Comparison of ENCODE assay signal across 8 cellular contexts in the genomic region with DNA sequence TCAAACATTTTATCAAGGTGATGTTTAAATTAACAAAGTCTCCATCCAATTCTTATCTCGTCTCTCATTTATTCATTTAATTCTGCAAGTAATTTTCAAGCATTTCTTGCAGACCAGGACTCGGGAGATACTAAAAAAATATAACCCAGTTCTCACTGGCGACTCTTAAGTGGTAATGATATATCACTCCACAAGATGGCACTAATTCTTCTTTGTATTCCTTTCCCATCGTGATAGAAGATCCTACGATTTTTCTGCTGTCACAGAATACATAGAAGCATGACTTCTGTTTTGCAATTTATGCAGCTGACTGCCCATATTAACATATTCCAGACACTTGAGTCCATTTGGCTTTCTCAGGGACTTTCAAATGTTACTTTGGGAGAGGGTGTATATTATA.
DNase-seq lines count a peak whose midpoint lies in the region; ATAC-seq and TF ChIP-seq lines count a peak whose summit lies in the region.

No MANE protein-coding gene starts in this region.

- H3K36me3 Mint-ChIP-seq in nephron (ENCODE audit: low read depth), result no peaks in the 10 kb centered on the region
- H3K36me3 Mint-ChIP-seq in activated CD4-positive, alpha-beta memory T cell treated with anti-CD3 and anti-CD28 coated beads for 36 hours, result no peaks in the 10 kb centered on the region
- H3K36me3 Mint-ChIP-seq in activated naive CD4-positive, alpha-beta T cell treated with anti-CD3 and anti-CD28 coated beads, Interleukin-2, amount 10 ng/mL, durations not matched to agents 7 days and 5 days, result no peaks in the 10 kb centered on the region
- no peaks in the 10 kb centered on the region for H3K36me3 Mint-ChIP-seq in activated T-cell treated with anti-CD3 and anti-CD28 coated beads, Interleukin-2, amount 50 U/mL, for 4 hours (ENCODE audit: insufficient read depth)

- no peak overlapping the region for H3K4me3 Mint-ChIP-seq in nephron
- no peak overlapping the region for H3K4me3 Mint-ChIP-seq in activated CD4-positive, alpha-beta memory T cell treated with anti-CD3 and anti-CD28 coated beads for 36 hours
- no peak overlapping the region for H3K4me3 Mint-ChIP-seq in activated naive CD4-positive, alpha-beta T cell treated with anti-CD3 and anti-CD28 coated beads, Interleukin-2, amount 10 ng/mL, durations not matched to agents 7 days and 5 days
- H3K4me3 Mint-ChIP-seq in activated T-cell treated with anti-CD3 and anti-CD28 coated beads, Interleukin-2, amount 50 U/mL, for 4 hours, result no peak overlapping the region

- no peak overlapping the region for H3K27ac Mint-ChIP-seq in nephron
- H3K27ac Mint-ChIP-seq in activated CD4-positive, alpha-beta memory T cell treated with anti-CD3 and anti-CD28 coated beads for 36 hours, result no peak overlapping the region
- no peak overlapping the region for H3K27ac Mint-ChIP-seq in activated naive CD4-positive, alpha-beta T cell treated with anti-CD3 and anti-CD28 coated beads, Interleukin-2, amount 10 ng/mL, durations not matched to agents 7 days and 5 days

- no peak for ATAC-seq in activated T-cell treated with anti-CD3 and anti-CD28 coated beads, Interleukin-2, amount 50 U/mL, for 4 hours

- 3 to 5% methylated on average over 5 of the region's 5 CpGs for whole genome bisulfite sequencing in thyroid gland, 2 donors

- H3K36me3 ChIP-seq in breast epithelium, result no peaks in the 10 kb centered on the region
- no peaks in the 10 kb centered on the region for H3K36me3 ChIP-seq in thyroid gland

- CTCF ChIA-PET in GM10248 (lab: Yijun Ruan, JAX), result interaction anchor here (0.8 to 1.6 kb wide), 5 partner anchors 10 to 984 kb away, joined by 3 to 5 read pairs (median 3); no protein-coding TSS in a partner anchor
- CTCF ChIA-PET in activated CD4-positive, alpha-beta memory T cell treated with anti-CD3 and anti-CD28 coated beads for 36 hours (lab: Charles Lee), result interaction anchor here (1.0 kb wide), 1 partner anchor 16 kb away, joined by 4 read pairs; no protein-coding TSS in a partner anchor
- CTCF ChIA-PET in activated naive CD4-positive, alpha-beta T cell treated with anti-CD3 and anti-CD28 coated beads, Interleukin-2, amount 10 ng/mL, durations not matched to agents 7 days and 5 days (lab: Charles Lee), result no interaction called here

- POLR2A ChIA-PET in GM10248 (lab: Yijun Ruan, JAX), result no interaction called here
- POLR2A ChIA-PET in activated CD4-positive, alpha-beta memory T cell treated with anti-CD3 and anti-CD28 coated beads for 36 hours (lab: Charles Lee), result no interaction called here

- H3K4me1 Mint-ChIP-seq in nephron, result peaks cover 4% of the 10 kb centered on the region
- no peaks in the 10 kb centered on the region for H3K4me1 Mint-ChIP-seq in activated CD4-positive, alpha-beta memory T cell treated with anti-CD3 and anti-CD28 coated beads for 36 hours (ENCODE audit: low read depth)
- no peaks in the 10 kb centered on the region for H3K4me1 Mint-ChIP-seq in activated naive CD4-positive, alpha-beta T cell treated with anti-CD3 and anti-CD28 coated beads, Interleukin-2, amount 10 ng/mL, durations not matched to agents 7 days and 5 days
- H3K4me1 Mint-ChIP-seq in activated T-cell treated with anti-CD3 and anti-CD28 coated beads, Interleukin-2, amount 50 U/mL, for 4 hours (ENCODE audit: low read depth), result no peaks in the 10 kb centered on the region

- TF ChIP-seq POLR2A in breast epithelium (IDR thresholded peaks at IDR 0.05) (no peak), thyroid gland (IDR thresholded peaks at IDR 0.05) (no peak)

- DNase-seq in GM10248 (ENCODE audit: extremely low spot score) (peak; percentile 18), HT1080 (ENCODE audit: low read depth) (peak; percentile 24), breast epithelium (ENCODE audit: low spot score in 2 of 2) (no peak), thyroid gland (no peak)
- no peak for DNase-seq in activated CD4-positive, alpha-beta memory T cell treated with anti-CD3 and anti-CD28 coated beads for 36 hours
- no peak for DNase-seq in activated naive CD4-positive, alpha-beta T cell treated with anti-CD3 and anti-CD28 coated beads, Interleukin-2, amount 10 ng/mL, durations not matched to agents 7 days and 5 days
- no peak for DNase-seq in activated T-cell treated with anti-CD3 and anti-CD28 coated beads, Interleukin-2, amount 50 U/mL, for 4 hours

- H3K9me3 Mint-ChIP-seq in nephron, result peaks cover 2% of the 10 kb centered on the region
- H3K9me3 Mint-ChIP-seq in activated CD4-positive, alpha-beta memory T cell treated with anti-CD3 and anti-CD28 coated beads for 36 hours, result no peaks in the 10 kb centered on the region
- no peaks in the 10 kb centered on the region for H3K9me3 Mint-ChIP-seq in activated naive CD4-positive, alpha-beta T cell treated with anti-CD3 and anti-CD28 coated beads, Interleukin-2, amount 10 ng/mL, durations not matched to agents 7 days and 5 days
- H3K9me3 Mint-ChIP-seq in activated T-cell treated with anti-CD3 and anti-CD28 coated beads, Interleukin-2, amount 50 U/mL, for 4 hours, result no peaks in the 10 kb centered on the region

- H3K9me3 ChIP-seq in breast epithelium (no peaks in the 10 kb centered on the region), thyroid gland (no peaks in the 10 kb centered on the region)

- H3K27me3 ChIP-seq in breast epithelium (peaks cover 0 to 9% of the 10 kb centered on the region in 2 donors), thyroid gland (no peaks in the 10 kb centered on the region)

- TF ChIP-seq CTCF in GM10248 (IDR thresholded peaks at IDR 0.05; ENCODE audit: control extremely low read depth, extremely low read depth, low read depth, missing control alignments), result no peak
- TF ChIP-seq CTCF in breast epithelium (IDR thresholded peaks at IDR 0.05), result peak in 2 of 3 donors; percentile 28 to 40
- peak; percentile 46 to 58 (median 52) for TF ChIP-seq CTCF in nephron (IDR thresholded peaks at IDR 0.05; ENCODE audit: unreplicated experiment in 3 of 3)
- TF ChIP-seq CTCF in thyroid gland (IDR thresholded peaks at IDR 0.05), result peak in 3 of 6 experiments; percentile 42 to 48 (median 46)

- intact Hi-C loops in breast epithelium (cut with DNase I; ENCODE audit: low total_unique reads), result no loop called here
- intact Hi-C loops in thyroid gland (cut with DNase I), result no loop called here
- intact Hi-C loops in activated CD4-positive, alpha-beta memory T cell treated with anti-CD3 and anti-CD28 coated beads for 36 hours (cut with micrococcal nuclease), result loop anchor here (5.0 kb wide), 1 partner anchor 1197 kb away; no protein-coding TSS in a partner anchor

- no peaks in the 10 kb centered on the region for H3K27me3 Mint-ChIP-seq in nephron (ENCODE audit: low read depth)
- no peaks in the 10 kb centered on the region for H3K27me3 Mint-ChIP-seq in activated CD4-positive, alpha-beta memory T cell treated with anti-CD3 and anti-CD28 coated beads for 36 hours
- H3K27me3 Mint-ChIP-seq in activated naive CD4-positive, alpha-beta T cell treated with anti-CD3 and anti-CD28 coated beads, Interleukin-2, amount 10 ng/mL, durations not matched to agents 7 days and 5 days, result no peaks in the 10 kb centered on the region
- H3K27me3 Mint-ChIP-seq in activated T-cell treated with anti-CD3 and anti-CD28 coated beads, Interleukin-2, amount 50 U/mL, for 4 hours (ENCODE audit: low read depth), result no peaks in the 10 kb centered on the region

- H3K4me1 ChIP-seq in breast epithelium (no peaks in the 10 kb centered on the region), thyroid gland (no peaks in the 10 kb centered on the region)

- H3K27ac ChIP-seq in breast epithelium, result no peak overlapping the region
- H3K27ac ChIP-seq in thyroid gland, result no peak overlapping the region

- H3K4me3 ChIP-seq in breast epithelium (no peak overlapping the region), thyroid gland (replicated peaks in 1 of 3) (no peak overlapping the region)

Comparison
In these comparisons a context has a peak if more than half of its experiments do, and no peak if none do; other contexts are left out.
1. DNase-seq: peak in GM10248 (single experiment) and HT1080 (single experiment); none in breast epithelium (0 of 2), thyroid gland (0 of 2), activated CD4-positive, alpha-beta memory T cell treated with anti-CD3 and anti-CD28 coated beads for 36 hours (single experiment), activated naive CD4-positive, alpha-beta T cell treated with anti-CD3 and anti-CD28 coated beads, Interleukin-2, amount 10 ng/mL, durations not matched to agents 7 days and 5 days (single experiment) and activated T-cell treated with anti-CD3 and anti-CD28 coated beads, Interleukin-2, amount 50 U/mL, for 4 hours (single experiment).